Comparison of ENCODE assay signal across 8 cellular contexts in the genomic region with DNA sequence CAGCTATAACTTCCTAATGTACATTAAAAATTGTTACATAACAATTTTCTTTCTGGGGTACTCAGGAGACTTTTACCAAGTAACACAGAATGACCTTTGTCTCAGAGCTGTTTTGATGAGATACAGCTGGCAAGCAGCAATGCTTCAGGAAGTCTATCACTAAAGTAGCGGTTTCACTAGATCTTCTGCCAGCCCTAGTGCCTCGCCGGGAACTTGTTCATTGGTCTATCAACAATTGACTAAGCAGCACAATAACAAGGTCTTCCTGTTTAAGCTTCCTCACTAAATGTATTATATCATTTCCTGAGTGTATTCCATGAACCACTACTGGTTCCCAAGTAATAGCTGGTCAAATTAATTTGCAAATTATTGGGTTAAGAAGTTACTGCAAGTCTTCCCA.
A peak's percentile ranks its signal among the peaks of the same experiment; 100 is the strongest.
DNase-seq lines count a peak whose midpoint lies in the region; ATAC-seq and TF ChIP-seq lines count a peak whose summit lies in the region.

No MANE protein-coding gene starts in this region.

- peaks cover 68% of the 10 kb centered on the region for H3K4me1 Mint-ChIP-seq in activated naive CD8-positive, alpha-beta T cell (ENCODE audit: low read depth)
- peaks cover 26% of the 10 kb centered on the region for H3K4me1 Mint-ChIP-seq in memory B cell

- POLR2A ChIA-PET in PC-9 (lab: Charles Lee; ENCODE audit: unreplicated experiment): no interaction called here

- peak overlapping the region; percentile 42 for H3K4me3 Mint-ChIP-seq in activated naive CD8-positive, alpha-beta T cell
- H3K4me3 Mint-ChIP-seq in memory B cell: no peak overlapping the region

- H3K27ac ChIP-seq in PC-9: no peak overlapping the region

- no peak for TF ChIP-seq CTCF in PC-9 (conservative IDR thresholded peaks at IDR 0.05)

- no peaks in the 10 kb centered on the region for H3K27me3 Mint-ChIP-seq in activated naive CD8-positive, alpha-beta T cell
- no peaks in the 10 kb centered on the region for H3K27me3 Mint-ChIP-seq in memory B cell

- H3K27ac Mint-ChIP-seq in activated naive CD8-positive, alpha-beta T cell: peak overlapping the region; percentile 66
- H3K27ac Mint-ChIP-seq in memory B cell: no peak overlapping the region

- H3K27me3 ChIP-seq in PC-9 (ENCODE audit: insufficient read depth, low read depth): no peaks in the 10 kb centered on the region

- DNase-seq in AG08395 (ENCODE audit: low spot score) (peak; percentile 43), NCI-H226 (peak; percentile 50), memory B cell (ENCODE audit: low spot score in 2 of 2) (no peak), SIG-M5 treated with dmso at 0.1 percent for 504 hours (lab: John Stamatoyannopoulos, UW; ENCODE audit: unreplicated experiment) (no peak), NCI-H526 treated with DMSO at 0.1 percent for 48 hours (lab: John Stamatoyannopoulos, UW) (no peak), PC-9 (no peak)

- H4K20me1 ChIP-seq in PC-9 (ENCODE audit: insufficient read depth): peaks cover 6% of the 10 kb centered on the region; the same call in 1 of the 2 replicates

- peak; percentile 83 for ATAC-seq in GM21423 (IDR thresholded peaks at IDR 0.05; ENCODE audit: unreplicated experiment)
- ATAC-seq in memory B cell (ENCODE audit: low read depth): peak; percentile 45

- H3K9me3 ChIP-seq in PC-9 (ENCODE audit: insufficient read depth, low read depth): no peaks in the 10 kb centered on the region

- no TSS peak for BruUV-seq in PC-9 (replicated peaks; lab: Mats Ljungman, UMichigan)

- H3K4me3 ChIP-seq in PC-9: no peak overlapping the region

- peaks cover 15% of the 10 kb centered on the region; the same call in 1 of the 2 replicates for H3K36me3 ChIP-seq in PC-9 (ENCODE audit: low read depth)

- no peaks in the 10 kb centered on the region for H3K9me2 ChIP-seq in PC-9 (ENCODE audit: insufficient read depth)

- CTCF ChIA-PET in PC-9 (lab: Charles Lee): no interaction called here

- peaks cover 40% of the 10 kb centered on the region for H3K79me2 ChIP-seq in PC-9 (ENCODE audit: low read depth)

- H3K36me3 Mint-ChIP-seq in activated naive CD8-positive, alpha-beta T cell: peaks cover 25% of the 10 kb centered on the region
- H3K36me3 Mint-ChIP-seq in memory B cell: peaks cover 23% of the 10 kb centered on the region

- H2AFZ ChIP-seq in PC-9: no peak overlapping the region

- no peaks in the 10 kb centered on the region for H3K9me3 Mint-ChIP-seq in activated naive CD8-positive, alpha-beta T cell (ENCODE audit: low read depth)
- H3K9me3 Mint-ChIP-seq in memory B cell: no peaks in the 10 kb centered on the region

- H3K4me2 ChIP-seq in PC-9: no peak overlapping the region

- peaks cover 4% of the 10 kb centered on the region; the same call in 1 of the 2 replicates for H3F3A ChIP-seq in PC-9 (ENCODE audit: insufficient read depth, low read depth)

- intact Hi-C loops in PC-9 (cut with micrococcal nuclease; ENCODE audit: unreplicated experiment): no loop called here

- peaks cover 10% of the 10 kb centered on the region for H3K4me1 ChIP-seq in PC-9 (replicated peaks; ENCODE audit: insufficient read depth)

Comparison
In these comparisons a context has a peak if more than half of its experiments do, and no peak if none do; other contexts are left out.
1. DNase-seq: peak in AG08395 (single experiment) and NCI-H226 (single experiment); none in memory B cell (0 of 2), SIG-M5 treated with dmso at 0.1 percent for 504 hours (single experiment), NCI-H526 treated with DMSO at 0.1 percent for 48 hours (single experiment) and PC-9 (0 of 2).